In genomic region chr6:53547166-53547814, GRCh38 we compare ENCODE assay signal across 8 cellular contexts. TPM values are rescaled to one million over a fixed set of nuclear protein-coding genes. Genes with fewer than 3 reads are reported as not detected.
DNase-seq lines count a peak whose midpoint lies in the region; ATAC-seq and TF ChIP-seq lines count a peak whose summit lies in the region.

No MANE protein-coding gene starts in this region.

- no peak for TF ChIP-seq POLR2A in stomach (IDR thresholded peaks at IDR 0.05)

- no peak for DNase-seq in AG04450 (ENCODE audit: low read depth, low spot score)
- no peak for DNase-seq in activated T-helper 1 cell treated with anti-CD3 and anti-CD28 coated beads, Interleukin-12 subunit alpha, Interleukin-12 subunit beta, Interleukin-2, Interleukin-4 antibody, amounts not matched to agents 30 ng/mL and 10 ng/mL and 1 ng/mL, durations not matched to agents 14 hours and 24 hours and 36 hours (ENCODE audit: low spot score)
- no peak for DNase-seq in stomach
- no peak for DNase-seq in cerebellum (ENCODE audit: low spot score)
- DNase-seq in NCI-H2196 treated with DMSO at 0.1 percent for 48 hours (lab: John Stamatoyannopoulos, UW; ENCODE audit: unreplicated experiment): no peak

- no peak for TF ChIP-seq EP300 in stomach (IDR thresholded peaks at IDR 0.05)

- no peaks in the 10 kb centered on the region for H3K27me3 ChIP-seq in AG04450 (ENCODE audit: control insufficient read depth, insufficient read depth, low read length)
- peaks cover 25% of the 10 kb centered on the region for H3K27me3 ChIP-seq in iPS-18a (ENCODE audit: control insufficient read depth, insufficient read depth, low read length)
- H3K27me3 ChIP-seq in stomach: no peaks in the 10 kb centered on the region

- no peaks in the 10 kb centered on the region for H3K9me3 ChIP-seq in AG04450 (ENCODE audit: control insufficient read depth, insufficient read depth, low read length)
- no peaks in the 10 kb centered on the region for H3K9me3 ChIP-seq in iPS-18a (ENCODE audit: control insufficient read depth, low read depth, low read length)
- H3K9me3 ChIP-seq in stomach: no peaks in the 10 kb centered on the region

- H3K4me1 Mint-ChIP-seq in activated T-helper 1 cell treated with anti-CD3 and anti-CD28 coated beads, Interleukin-12 subunit alpha, Interleukin-12 subunit beta, Interleukin-2, Interleukin-4 antibody, amounts not matched to agents 30 ng/mL and 10 ng/mL and 1 ng/mL, durations not matched to agents 14 hours and 24 hours and 36 hours (ENCODE audit: low read depth): peaks cover 42% of the 10 kb centered on the region

- H3K9me3 Mint-ChIP-seq in activated T-helper 1 cell treated with anti-CD3 and anti-CD28 coated beads, Interleukin-12 subunit alpha, Interleukin-12 subunit beta, Interleukin-2, Interleukin-4 antibody, amounts not matched to agents 30 ng/mL and 10 ng/mL and 1 ng/mL, durations not matched to agents 14 hours and 24 hours and 36 hours: peaks cover 2% of the 10 kb centered on the region

- H3K4me1 ChIP-seq in iPS-18a (ENCODE audit: control insufficient read depth, low read depth, low read length) (peaks cover 8% of the 10 kb centered on the region), stomach (peaks cover 23 to 46% (median 43%) of the 10 kb centered on the region in 4 donors)

- POLR2A ChIA-PET in AG04450 (lab: Yijun Ruan, JAX): interaction anchor here (1.1 to 1.5 kb wide), 6 partner anchors 13 to 247 kb away, joined by 3 to 10 read pairs (median 4); partner anchors contain the start of gene LRRC1

- CTCF ChIA-PET in AG04450 (lab: Charles Lee): interaction anchor here (0.9 to 2.4 kb wide), 7 partner anchors 33 to 181 kb away, joined by 3 to 10 read pairs (median 3); no protein-coding TSS in a partner anchor

- peak overlapping the region; percentile 85 for H3K4me3 Mint-ChIP-seq in activated T-helper 1 cell treated with anti-CD3 and anti-CD28 coated beads, Interleukin-12 subunit alpha, Interleukin-12 subunit beta, Interleukin-2, Interleukin-4 antibody, amounts not matched to agents 30 ng/mL and 10 ng/mL and 1 ng/mL, durations not matched to agents 14 hours and 24 hours and 36 hours

- peak overlapping the region; percentile 65 for H3K27ac ChIP-seq in AG04450 (ENCODE audit: low read depth, low read length)
- H3K27ac ChIP-seq in iPS-18a (ENCODE audit: low read length): no peak overlapping the region
- H3K27ac ChIP-seq in stomach: peak overlapping the region; percentile 78 to 89 (median 84)

- H3K36me3 Mint-ChIP-seq in activated T-helper 1 cell treated with anti-CD3 and anti-CD28 coated beads, Interleukin-12 subunit alpha, Interleukin-12 subunit beta, Interleukin-2, Interleukin-4 antibody, amounts not matched to agents 30 ng/mL and 10 ng/mL and 1 ng/mL, durations not matched to agents 14 hours and 24 hours and 36 hours (ENCODE audit: low read depth): no peaks in the 10 kb centered on the region

- H3K9ac ChIP-seq in iPS-18a (ENCODE audit: low read length): peak overlapping the region; percentile 53

- H3K36me3 ChIP-seq in iPS-18a (ENCODE audit: control insufficient read depth, low read depth, low read length) (no peaks in the 10 kb centered on the region), stomach (no peaks in the 10 kb centered on the region)

- intact Hi-C loops in activated T-helper 1 cell treated with anti-CD3 and anti-CD28 coated beads, Interleukin-12 subunit alpha, Interleukin-12 subunit beta, Interleukin-2, Interleukin-4 antibody, amounts not matched to agents 30 ng/mL and 10 ng/mL and 1 ng/mL, durations not matched to agents 14 hours and 24 hours and 36 hours (cut with micrococcal nuclease): loop anchor here (5.0 to 10.0 kb wide), 7 partner anchors 180 to 1262 kb away; partner anchors contain the start of genes EFHC1, ELOVL5, MCM3 and PAQR8
- intact Hi-C loops in stomach (cut with DNase I; ENCODE audit: low total_unique reads): no loop called here

- H3K27me3 Mint-ChIP-seq in activated T-helper 1 cell treated with anti-CD3 and anti-CD28 coated beads, Interleukin-12 subunit alpha, Interleukin-12 subunit beta, Interleukin-2, Interleukin-4 antibody, amounts not matched to agents 30 ng/mL and 10 ng/mL and 1 ng/mL, durations not matched to agents 14 hours and 24 hours and 36 hours (ENCODE audit: insufficient read depth): peaks cover 10% of the 10 kb centered on the region

- H3K4me3 ChIP-seq in AG04450 (ENCODE audit: low read depth, low read length) (peak overlapping the region; percentile 80), iPS-18a (ENCODE audit: low read length) (peak overlapping the region; percentile 88), stomach (peak overlapping the region; percentile 54 to 60 (median 58))

- ATAC-seq in GM19351 (IDR thresholded peaks at IDR 0.05; ENCODE audit: unreplicated experiment) (peak; percentile 6), HG03460 (IDR thresholded peaks at IDR 0.05; ENCODE audit: unreplicated experiment) (peak; percentile 7)

- WGBS in stomach, 5 donors: 5 to 12% (median 6%) methylated on average over 12 of the region's 12 CpGs

- peak overlapping the region; percentile 68 for H3K27ac Mint-ChIP-seq in activated T-helper 1 cell treated with anti-CD3 and anti-CD28 coated beads, Interleukin-12 subunit alpha, Interleukin-12 subunit beta, Interleukin-2, Interleukin-4 antibody, amounts not matched to agents 30 ng/mL and 10 ng/mL and 1 ng/mL, durations not matched to agents 14 hours and 24 hours and 36 hours

- TF ChIP-seq CTCF in AG04450 (IDR thresholded peaks at IDR 0.05; ENCODE audit: low read depth, low read length) (no peak), stomach (IDR thresholded peaks at IDR 0.05) (no peak)

RNA-seq across cellular contexts. Expression of gene GCLC, which starts 2.4 kb away (rescaled TPM):
- 74.8 and 89.3 TPM in 2 replicates for polyA plus RNA-seq in AG04450 (2011; rRNA removed)
- 86.6 and 91.9 TPM in 2 replicates for polyA minus RNA-seq in AG04450 (2011; rRNA and poly(A)+ RNA removed)
- 26.1 and 28.9 TPM in 2 replicates for total RNA-seq in activated T-helper 1 cell treated with anti-CD3 and anti-CD28 coated beads, Interleukin-12 subunit alpha, Interleukin-12 subunit beta, Interleukin-2, Interleukin-4 antibody, amounts not matched to agents 30 ng/mL and 10 ng/mL and 1 ng/mL, durations not matched to agents 14 hours and 24 hours and 36 hours
- 100 to 1,000 TPM in 2 of 5 donors, 10 to 100 TPM in 2, 1 to 10 TPM in 1; 9.3 to 176 (median 99.1) TPM for total RNA-seq in stomach
- polyA plus RNA-seq in stomach: 10 to 100 TPM; 17.7 to 33.0 (median 19.5) TPM
- 27.8 TPM for total RNA-seq in cerebellum
